ENCODE assay signal across 11 cellular contexts in genomic region chr14:33914676-33915516, GRCh38. TPM values are rescaled to one million over a fixed set of nuclear protein-coding genes. Genes with fewer than 3 reads are reported as not detected.
DNase-seq lines count a peak whose midpoint lies in the region; ATAC-seq and TF ChIP-seq lines count a peak whose summit lies in the region.
"Had no signal": no experiment of that assay in that cellular context is flagged by ENCODE, and none has a peak within 500 bp of the region (broad histone marks: within the 10 kb centered on the region; RNA-seq: fewer than 3 reads in every experiment).

No MANE protein-coding gene starts in this region.

- 14 to 36% methylated on average over 1 to 3 of the region's 5 CpGs for WGBS in gastroesophageal sphincter (ENCODE audit: low coverage in 1 of 2), 2 donors

- no peak for TF ChIP-seq CTCF in MCF 10A (IDR thresholded peaks at IDR 0.05; ENCODE audit: unreplicated experiment)
- TF ChIP-seq CTCF in breast epithelium (IDR thresholded peaks at IDR 0.05) = no peak
- peak in 1 of 4 experiments; percentile 17 for TF ChIP-seq CTCF in gastroesophageal sphincter (IDR thresholded peaks at IDR 0.05)
- no peak for TF ChIP-seq CTCF in thoracic aorta (IDR thresholded peaks at IDR 0.05)

- H3K4me3 ChIP-seq in breast epithelium (no peak overlapping the region), gastroesophageal sphincter (no peak overlapping the region), thoracic aorta (no peak overlapping the region)

- H3K27me3 ChIP-seq in breast epithelium (no peaks in the 10 kb centered on the region), gastroesophageal sphincter (no peaks in the 10 kb centered on the region), thoracic aorta (replicated peaks; ENCODE audit: insufficient read depth) (no peaks in the 10 kb centered on the region)

- H3K4me3 Mint-ChIP-seq in MCF 10A (ENCODE audit: unreplicated experiment) = no peak overlapping the region
- H3K4me3 Mint-ChIP-seq in effector memory CD8-positive, alpha-beta T cell = no peak overlapping the region
- H3K4me3 Mint-ChIP-seq: activated CD8-positive, alpha-beta memory T cell treated with anti-CD3 and anti-CD28 coated beads, Interleukin-2, amount 10 ng/mL, durations not matched to agents 7 days and 5 days had no signal

- no peaks in the 10 kb centered on the region for H3K27me3 Mint-ChIP-seq in MCF 10A (ENCODE audit: insufficient read depth, unreplicated experiment)
- H3K27me3 Mint-ChIP-seq in effector memory CD8-positive, alpha-beta T cell = no peaks in the 10 kb centered on the region
- H3K27me3 Mint-ChIP-seq: activated CD8-positive, alpha-beta memory T cell treated with anti-CD3 and anti-CD28 coated beads, Interleukin-2, amount 10 ng/mL, durations not matched to agents 7 days and 5 days had no signal

- ATAC-seq in gastroesophageal sphincter = peak; percentile 65
- peak; percentile 79 for ATAC-seq in thoracic aorta (ENCODE audit: insufficient number of reproducible peaks, low FRiP score, low read depth)
- ATAC-seq in effector memory CD8-positive, alpha-beta T cell (replicated peaks) = no peak
- ATAC-seq: activated CD8-positive, alpha-beta memory T cell treated with anti-CD3 and anti-CD28 coated beads, Interleukin-2, amount 10 ng/mL, durations not matched to agents 7 days and 5 days had no signal

- H3K9me3 Mint-ChIP-seq in MCF 10A (ENCODE audit: unreplicated experiment) = no peaks in the 10 kb centered on the region
- peaks cover 0 to 5% of the 10 kb centered on the region in 2 donors for H3K9me3 Mint-ChIP-seq in effector memory CD8-positive, alpha-beta T cell

- DNase-seq in MCF 10A (ENCODE audit: unreplicated experiment) (peak; percentile 72), breast epithelium (ENCODE audit: low spot score in 2 of 2) (no peak), UCSD-AML1 (lab: John Stamatoyannopoulos, UW; ENCODE audit: unreplicated experiment) (peak; percentile 44), thoracic aorta (ENCODE audit: low spot score) (no peak), C1 segment of cervical spinal cord (lab: John Stamatoyannopoulos, UW) (no peak), NCI-H187 (lab: John Stamatoyannopoulos, UW) (no peak)
- no peak for DNase-seq in effector memory CD8-positive, alpha-beta T cell
- DNase-seq: activated CD8-positive, alpha-beta memory T cell treated with anti-CD3 and anti-CD28 coated beads, Interleukin-2, amount 10 ng/mL, durations not matched to agents 7 days and 5 days; caudate nucleus; NCI-H2081 had no signal

- intact Hi-C loops in MCF 10A (cut with micrococcal nuclease) = no loop called here
- intact Hi-C loops in breast epithelium (cut with DNase I; ENCODE audit: low total_unique reads) = no loop called here

- H3K9me3 ChIP-seq in breast epithelium (no peaks in the 10 kb centered on the region), gastroesophageal sphincter (no peaks in the 10 kb centered on the region), thoracic aorta (no peaks in the 10 kb centered on the region)

- H3K4me1 ChIP-seq in breast epithelium = no peaks in the 10 kb centered on the region
- peaks cover 5 to 29% (median 9%) of the 10 kb centered on the region in 3 donors for H3K4me1 ChIP-seq in gastroesophageal sphincter
- peaks cover 3 to 34% of the 10 kb centered on the region in 2 donors for H3K4me1 ChIP-seq in thoracic aorta (ENCODE audit: control insufficient read depth in 1 of 2, low read depth in 2 of 2)

- POLR2A ChIA-PET in MCF 10A (lab: Yijun Ruan, JAX) = no interaction called here

- CTCF ChIA-PET in MCF 10A (lab: Yijun Ruan, JAX) = interaction anchor here (0.6 to 1.9 kb wide), 2 partner anchors 183 to 1339 kb away, joined by 4 read pairs; no protein-coding TSS in a partner anchor

- H3K36me3 Mint-ChIP-seq in MCF 10A (ENCODE audit: insufficient read depth, unreplicated experiment) = no peaks in the 10 kb centered on the region
- H3K36me3 Mint-ChIP-seq in effector memory CD8-positive, alpha-beta T cell (ENCODE audit: insufficient read depth) = no peaks in the 10 kb centered on the region
- H3K36me3 Mint-ChIP-seq: activated CD8-positive, alpha-beta memory T cell treated with anti-CD3 and anti-CD28 coated beads, Interleukin-2, amount 10 ng/mL, durations not matched to agents 7 days and 5 days had no signal

- TF ChIP-seq POLR2A in breast epithelium (IDR thresholded peaks at IDR 0.05) = no peak
- TF ChIP-seq POLR2A in gastroesophageal sphincter (IDR thresholded peaks at IDR 0.05) = no peak

- no peak for TF ChIP-seq EP300 in gastroesophageal sphincter (IDR thresholded peaks at IDR 0.05)

- H3K27ac ChIP-seq in breast epithelium = no peak overlapping the region
- H3K27ac ChIP-seq in gastroesophageal sphincter = no peak overlapping the region
- peak overlapping the region; percentile 40 to 44 for H3K27ac ChIP-seq in thoracic aorta

- H3K36me3 ChIP-seq in breast epithelium (no peaks in the 10 kb centered on the region), gastroesophageal sphincter (no peaks in the 10 kb centered on the region), thoracic aorta (no peaks in the 10 kb centered on the region)

- no TSS peak for BruUV-seq in MCF 10A (replicated peaks; lab: Mats Ljungman, UMichigan)

- peaks cover 14% of the 10 kb centered on the region for H3K4me1 Mint-ChIP-seq in MCF 10A (ENCODE audit: insufficient read depth, unreplicated experiment)
- H3K4me1 Mint-ChIP-seq in effector memory CD8-positive, alpha-beta T cell (ENCODE audit: low read depth in 2 of 2) = no peaks in the 10 kb centered on the region
- H3K4me1 Mint-ChIP-seq: activated CD8-positive, alpha-beta memory T cell treated with anti-CD3 and anti-CD28 coated beads, Interleukin-2, amount 10 ng/mL, durations not matched to agents 7 days and 5 days had no signal

- no peak overlapping the region for H3K27ac Mint-ChIP-seq in MCF 10A (ENCODE audit: low read depth, unreplicated experiment)
- H3K27ac Mint-ChIP-seq in effector memory CD8-positive, alpha-beta T cell = no peak overlapping the region
- H3K27ac Mint-ChIP-seq: activated CD8-positive, alpha-beta memory T cell treated with anti-CD3 and anti-CD28 coated beads, Interleukin-2, amount 10 ng/mL, durations not matched to agents 7 days and 5 days had no signal

RNA-seq across cellular contexts. Expression of gene EGLN3, which starts 36.0 kb away (rescaled TPM):
- total RNA-seq in MCF 10A (2022) (0.17 and 0.54 TPM in 2 replicates), breast epithelium (10 to 100 TPM in 2 of 3 donors, 1 to 10 TPM in 1; 3.2 to 16.4 (median 13.9) TPM), gastroesophageal sphincter (10 to 100 TPM; 17.7 to 39.8 (median 33.5) TPM), thoracic aorta (10 to 100 TPM; 10.8 to 11.4 TPM)

Comparison
In these comparisons a context has a peak if more than half of its experiments do, and no peak if none do; other contexts are left out.
1. DNase-seq: peak in MCF 10A (single experiment) and UCSD-AML1 (single experiment); none in breast epithelium (0 of 2), thoracic aorta (single experiment), C1 segment of cervical spinal cord (0 of 14), NCI-H187 (0 of 2) and effector memory CD8-positive, alpha-beta T cell (0 of 3).
2. H3K27ac ChIP-seq: peak in thoracic aorta (2 of 2); none in breast epithelium (0 of 2) and gastroesophageal sphincter (0 of 4).